Comparison of ENCODE assay signal across 8 cellular contexts in genomic region chr16:31487076-31487719, GRCh38. TPM values are rescaled to one million over a fixed set of nuclear protein-coding genes. Genes with fewer than 3 reads are reported as not detected.
DNase-seq lines count a peak whose midpoint lies in the region; ATAC-seq and TF ChIP-seq lines count a peak whose summit lies in the region.

No MANE protein-coding gene starts in this region.

- H3K4me3 ChIP-seq in SU-DHL-6 (ENCODE audit: insufficient read depth, low read length, poor library complexity, severe bottlenecking) (no peak overlapping the region), left ventricle myocardium inferior (peak overlapping the region; percentile 73), gastrocnemius medialis (peak overlapping the region; percentile 45 to 78 (median 60))

- H3K9me2 ChIP-seq in SU-DHL-6 (replicated peaks; ENCODE audit: insufficient read depth, low read length) = no peaks in the 10 kb centered on the region

- no peak overlapping the region for H3K9ac ChIP-seq in SU-DHL-6 (ENCODE audit: low read length)

- no peaks in the 10 kb centered on the region for H4K20me1 ChIP-seq in SU-DHL-6 (ENCODE audit: low read depth, low read length)

- no peak for TF ChIP-seq POLR2A in gastrocnemius medialis (IDR thresholded peaks at IDR 0.05)

- H3F3A ChIP-seq in SU-DHL-6 (ENCODE audit: insufficient read depth) = no peaks in the 10 kb centered on the region

- DNase-seq in left ventricle myocardium inferior = no peak
- no peak for DNase-seq in gastrocnemius medialis
- no peak for DNase-seq in HuH-7 (ENCODE audit: low spot score)
- DNase-seq in NCI-H526 (lab: John Stamatoyannopoulos, UW) = no peak
- no peak for DNase-seq in stimulated activated CD4-positive, alpha-beta T cell treated with anti-CD3 and anti-CD28 coated beads, Interleukin-2, amount 100 ng/mL, for 24 hours

- ATAC-seq in GM19023 (IDR thresholded peaks at IDR 0.05; ENCODE audit: unreplicated experiment) (peak; percentile 3), gastrocnemius medialis (no peak), GM19351 (IDR thresholded peaks at IDR 0.05; ENCODE audit: unreplicated experiment) (no peak)

- H3K4me2 ChIP-seq in SU-DHL-6 (ENCODE audit: low read depth, low read length, poor library complexity, severe bottlenecking) = peak overlapping the region; percentile 48

- H3K27me3 ChIP-seq in SU-DHL-6 (ENCODE audit: low read length) = no peaks in the 10 kb centered on the region
- H3K27me3 ChIP-seq in left ventricle myocardium inferior (ENCODE audit: low read depth) = peaks cover 36% of the 10 kb centered on the region
- H3K27me3 ChIP-seq in gastrocnemius medialis = peaks cover 38 to 40% (median 39%) of the 10 kb centered on the region in 3 donors

- H3K27ac ChIP-seq in SU-DHL-6 (ENCODE audit: low read depth, low read length) (no peak overlapping the region), left ventricle myocardium inferior (replicated peaks) (no peak overlapping the region), gastrocnemius medialis (no peak overlapping the region)

- H3K4me1 ChIP-seq in left ventricle myocardium inferior (peaks cover 20% of the 10 kb centered on the region), gastrocnemius medialis (peaks cover 8 to 19% of the 10 kb centered on the region in 2 donors)

- H3K36me3 ChIP-seq in SU-DHL-6 (ENCODE audit: low read length) (no peaks in the 10 kb centered on the region), left ventricle myocardium inferior (peaks cover 16% of the 10 kb centered on the region), gastrocnemius medialis (peaks cover 0 to 7% of the 10 kb centered on the region in 2 donors)

- in situ Hi-C loops in gastrocnemius medialis (cut with MboI; ENCODE audit: low sequenced_read_pairs in 4 of 4) = no loop called here

- no peaks in the 10 kb centered on the region for H3K9me3 ChIP-seq in SU-DHL-6 (ENCODE audit: insufficient read depth, low read length)
- no peaks in the 10 kb centered on the region for H3K9me3 ChIP-seq in left ventricle myocardium inferior (replicated peaks)
- H3K9me3 ChIP-seq in gastrocnemius medialis = no peaks in the 10 kb centered on the region

- no peaks in the 10 kb centered on the region for H3K79me2 ChIP-seq in SU-DHL-6 (ENCODE audit: insufficient read depth, low read length)

- no peak overlapping the region for H2AFZ ChIP-seq in SU-DHL-6 (ENCODE audit: low read depth, low read length, severe bottlenecking)

- no peak for TF ChIP-seq CTCF in SU-DHL-6 (IDR thresholded peaks at IDR 0.05; ENCODE audit: insufficient read depth, low read length, poor library complexity, severe bottlenecking)
- TF ChIP-seq CTCF in left ventricle myocardium inferior (IDR thresholded peaks at IDR 0.05; ENCODE audit: borderline replicate concordance) = no peak
- TF ChIP-seq CTCF in gastrocnemius medialis (IDR thresholded peaks at IDR 0.05 in 4 of 5, conservative IDR thresholded peaks at IDR 0.05 in 1 of 5) = no peak

- intact Hi-C loops in left ventricle myocardium inferior (cut with micrococcal nuclease) = no loop called here
- intact Hi-C loops in gastrocnemius medialis (cut with DNase I; ENCODE audit: low total_unique reads) = no loop called here

RNA-seq across cellular contexts. Expression of gene SLC5A2, which starts 4.3 kb away (rescaled TPM):
- not detected for total RNA-seq in left ventricle myocardium inferior
- total RNA-seq in gastrocnemius medialis = not detected

RNA-seq across cellular contexts. Expression of gene TGFB1I1, which starts 15.2 kb away (rescaled TPM):
- 15.6 TPM for total RNA-seq in left ventricle myocardium inferior
- total RNA-seq in gastrocnemius medialis = 10 to 100 TPM in 1 of 4 donors, 1 to 10 TPM in 3; 4.6 to 14.4 (median 7.4) TPM

RNA-seq across cellular contexts. Expression of gene RUSF1, which starts 21.0 kb away (rescaled TPM):
- 20.6 TPM for total RNA-seq in left ventricle myocardium inferior
- 10 to 100 TPM in 1 of 4 donors, 1 to 10 TPM in 3; 6.7 to 15.1 (median 8.5) TPM for total RNA-seq in gastrocnemius medialis

RNA-seq across cellular contexts. Expression of gene ARMC5, which starts 27.9 kb away (rescaled TPM):
- total RNA-seq in left ventricle myocardium inferior = 5.8 TPM
- 10 to 100 TPM; 13.9 to 24.3 (median 19.4) TPM for total RNA-seq in gastrocnemius medialis

RNA-seq across cellular contexts. Expression of gene AHSP, which starts 40.5 kb away (rescaled TPM):
- total RNA-seq in left ventricle myocardium inferior = not detected
- not detected for total RNA-seq in gastrocnemius medialis
